ENCODE assay signal across 25 cellular contexts in genomic region chr21:23900727-23901126, GRCh38.
"Had no signal": no experiment of that assay in that cellular context is flagged by ENCODE, and none has a peak within 500 bp of the region (broad histone marks: within the 10 kb centered on the region; RNA-seq: fewer than 3 reads in every experiment).

No MANE protein-coding gene starts in this region.

- H3K36me3 ChIP-seq: colonic mucosa, esophagus muscularis mucosa, esophagus squamous epithelium, gastrocnemius medialis, gastroesophageal sphincter, heart left ventricle, heart right ventricle had no signal

- H2AFZ ChIP-seq: hepatocyte had no signal

- H3K79me2 ChIP-seq: hepatocyte had no signal

- DNase-seq: colonic mucosa; cortex of kidney; dermis blood vessel endothelial cell; dorsolateral prefrontal cortex; effector CD4-positive, alpha-beta T cell; effector CD8-positive, alpha-beta T cell; effector memory CD4-positive, alpha-beta T cell; effector memory CD8-positive, alpha-beta T cell; endodermal cell; erythroblast; esophagus squamous epithelium; foreskin fibroblast; foreskin keratinocyte; foreskin melanocyte; gastrocnemius medialis; glutamatergic neuron; head of caudate nucleus; heart left ventricle; heart right ventricle had no signal

- ATAC-seq: effector memory CD8-positive, alpha-beta T cell; esophagus mucosa; foreskin keratinocyte; gastrocnemius medialis; gastroesophageal sphincter; heart left ventricle; heart right ventricle had no signal

- H3K4me2 ChIP-seq: hepatocyte had no signal

- H3K27ac ChIP-seq: colonic mucosa, coronary artery, dorsolateral prefrontal cortex, epithelial cell of prostate, esophagus muscularis mucosa, esophagus squamous epithelium, foreskin keratinocyte, gastrocnemius medialis, gastroesophageal sphincter, heart left ventricle, heart right ventricle, hepatocyte had no signal

- H3K9me3 ChIP-seq: colonic mucosa, esophagus muscularis mucosa, gastrocnemius medialis, gastroesophageal sphincter, heart left ventricle had no signal

- H3K4me3 ChIP-seq: colonic mucosa, coronary artery, dorsolateral prefrontal cortex, esophagus muscularis mucosa, esophagus squamous epithelium, gastrocnemius medialis, gastroesophageal sphincter, heart left ventricle, heart right ventricle, hepatocyte had no signal

- H3K4me1 ChIP-seq: colonic mucosa, esophagus muscularis mucosa, esophagus squamous epithelium, foreskin keratinocyte, gastrocnemius medialis, gastroesophageal sphincter, heart left ventricle, heart right ventricle had no signal

- H3K27me3 ChIP-seq: colonic mucosa, dorsolateral prefrontal cortex, esophagus muscularis mucosa, esophagus squamous epithelium, foreskin keratinocyte, gastrocnemius medialis, gastroesophageal sphincter, heart left ventricle, heart right ventricle, hepatocyte had no signal
